In the genomic region with DNA sequence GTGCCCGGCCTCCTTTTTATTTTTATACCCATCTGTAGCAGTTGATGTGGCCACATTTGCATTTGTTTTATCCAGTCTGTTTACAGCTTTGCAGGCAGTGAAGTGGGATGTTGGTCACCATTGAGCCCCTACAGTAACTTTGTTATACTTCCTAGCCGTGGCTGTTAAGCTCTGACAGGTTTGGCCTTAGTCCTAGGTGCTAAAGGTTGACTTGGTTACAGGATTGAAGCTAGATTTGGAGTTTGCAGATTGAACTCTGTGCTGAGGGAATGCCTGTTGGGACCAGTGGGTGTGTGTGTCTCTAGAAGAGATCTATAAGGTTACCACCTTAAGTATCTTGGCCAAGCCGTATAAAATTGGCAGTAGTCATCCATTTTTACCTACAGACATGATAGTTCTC, we compare ENCODE assay signal across 23 cellular contexts.
DNase-seq lines count a peak whose midpoint lies in the region; ATAC-seq and TF ChIP-seq lines count a peak whose summit lies in the region.
"Had no signal": no experiment of that assay in that cellular context is flagged by ENCODE, and none has a peak within 500 bp of the region (broad histone marks: within the 10 kb centered on the region; RNA-seq: fewer than 3 reads in every experiment).

No MANE protein-coding gene starts in this region.

- peaks cover 96% of the 10 kb centered on the region for H3K36me3 Mint-ChIP-seq in CD4-positive, alpha-beta T cell (ENCODE audit: low read depth)
- peaks cover 100% of the 10 kb centered on the region for H3K36me3 Mint-ChIP-seq in activated T-helper 17 cell treated with anti-CD3 and anti-CD28 coated beads, Interleukin-2, amount 50 U/mL, for 72 hours (ENCODE audit: low read depth)
- H3K36me3 Mint-ChIP-seq in naive thymus-derived CD4-positive, alpha-beta T cell: peaks cover 12 to 51% (median 37%) of the 10 kb centered on the region in 5 donors
- H3K36me3 Mint-ChIP-seq in neural progenitor cell: peaks cover 47% of the 10 kb centered on the region
- H3K36me3 Mint-ChIP-seq in H9 (ENCODE audit: insufficient read depth in 1 of 3, low read depth in 3 of 3): peaks cover 13 to 75% (median 68%) of the 10 kb centered on the region in 3 experiments

- no peak overlapping the region for H3K18ac ChIP-seq in H9 (ENCODE audit: insufficient read length, low read depth, low read length)

- H3K4ac ChIP-seq in H9 (ENCODE audit: low read depth, low read length): no peak overlapping the region

- H2BK5ac ChIP-seq in H9 (ENCODE audit: insufficient read length, low read length): no peak overlapping the region

- no peak for DNase-seq in CD4-positive, alpha-beta T cell
- no peak for DNase-seq in naive thymus-derived CD4-positive, alpha-beta T cell
- DNase-seq in neural progenitor cell (ENCODE audit: low spot score) (no peak), putamen (ENCODE audit: low spot score) (no peak), H9 (no peak), SHP77 treated with DMSO at 0.1 percent for 48 hours (lab: John Stamatoyannopoulos, UW) (no peak)
- DNase-seq: aorta; BE2C; COR-L47; DMS53; left lung; NCI-H1436; NCI-H446 treated with DMSO at 0.1 percent for 48 hours; NCI-H774; Peyer's patch; psoas muscle; SHP77; stimulated activated CD4-positive, alpha-beta T cell treated with anti-CD3 and anti-CD28 coated beads, Interleukin-4, amount 100 ng/mL, for 4 hours; upper lobe of left lung had no signal

- no peaks in the 10 kb centered on the region for H3K9me3 ChIP-seq in BLaER1 treated with 17β-estradiol and CSF1 and Interleukin-3, amounts not matched to agents 10 nM and 100 nM (replicated peaks in 1 of 11)
- no peaks in the 10 kb centered on the region for H3K9me3 ChIP-seq in CD4-positive, alpha-beta T cell (ENCODE audit: control insufficient read depth, low read length)
- no peaks in the 10 kb centered on the region for H3K9me3 ChIP-seq in naive thymus-derived CD4-positive, alpha-beta T cell (ENCODE audit: control insufficient read depth in 2 of 3, low read length in 3 of 3)
- H3K9me3 ChIP-seq in neural progenitor cell (ENCODE audit: low read depth) (no peaks in the 10 kb centered on the region), H9 (ENCODE audit: control insufficient read depth, low read depth, low read length) (no peaks in the 10 kb centered on the region)
- H3K9me3 ChIP-seq: BE2C, left lung, Peyer's patch, psoas muscle, upper lobe of left lung had no signal

- H3K79me2 ChIP-seq in neural progenitor cell (ENCODE audit: low read depth) (peaks cover 68% of the 10 kb centered on the region), H9 (ENCODE audit: insufficient read depth, low read length) (no peaks in the 10 kb centered on the region)

- H3K36me3 ChIP-seq in BLaER1 treated with 17β-estradiol and CSF1 and Interleukin-3, amounts not matched to agents 10 nM and 100 nM: peaks cover 79 to 99% (median 89%) of the 10 kb centered on the region in 11 experiments
- peaks cover 12 to 43% (median 25%) of the 10 kb centered on the region in 3 experiments for H3K36me3 ChIP-seq in naive thymus-derived CD4-positive, alpha-beta T cell (ENCODE audit: control insufficient read depth in 2 of 3, insufficient read depth in 3 of 3, low read length in 3 of 3)
- H3K36me3 ChIP-seq in neural progenitor cell: no peaks in the 10 kb centered on the region

- no peaks in the 10 kb centered on the region for H3K27me3 Mint-ChIP-seq in CD4-positive, alpha-beta T cell
- H3K27me3 Mint-ChIP-seq in activated T-helper 17 cell treated with anti-CD3 and anti-CD28 coated beads, Interleukin-2, amount 50 U/mL, for 72 hours: no peaks in the 10 kb centered on the region
- no peaks in the 10 kb centered on the region for H3K27me3 Mint-ChIP-seq in naive thymus-derived CD4-positive, alpha-beta T cell
- no peaks in the 10 kb centered on the region for H3K27me3 Mint-ChIP-seq in neural progenitor cell (ENCODE audit: insufficient read depth, low read depth)
- no peaks in the 10 kb centered on the region for H3K27me3 Mint-ChIP-seq in H9 (ENCODE audit: low read depth)

- no peak for TF ChIP-seq CTCF in CD4-positive, alpha-beta T cell (IDR thresholded peaks at IDR 0.05)
- TF ChIP-seq CTCF in neural progenitor cell (IDR thresholded peaks at IDR 0.05) (no peak), H9 (conservative IDR thresholded peaks at IDR 0.05) (no peak)

- no peak overlapping the region for H3T11ph ChIP-seq in H9 (ENCODE audit: low read length)

- no peak overlapping the region for H2BK20ac ChIP-seq in H9 (ENCODE audit: low read depth, low read length, poor library complexity, severe bottlenecking)

- no peak overlapping the region for H2AFZ ChIP-seq in neural progenitor cell (replicated peaks)
- H2AFZ ChIP-seq in H9 (ENCODE audit: low read length): no peak overlapping the region

- no peak overlapping the region for H2BK120ac ChIP-seq in H9 (ENCODE audit: low read depth, low read length, poor library complexity, severe bottlenecking)

- no peak overlapping the region for H3K14ac ChIP-seq in H9 (ENCODE audit: insufficient read depth, low read length)

- H2BK12ac ChIP-seq in H9 (ENCODE audit: insufficient read length, low read depth, low read length): no peak overlapping the region

- no peaks in the 10 kb centered on the region for H3K23me2 ChIP-seq in H9 (ENCODE audit: insufficient read length, low read depth, low read length, poor library complexity, severe bottlenecking)

- intact Hi-C loops in CD4-positive, alpha-beta T cell (cut with DNase I, micrococcal nuclease): no loop called here
- intact Hi-C loops in naive thymus-derived CD4-positive, alpha-beta T cell (cut with micrococcal nuclease): loop anchor here (2.0 to 5.0 kb wide), 2 partner anchors 13 to 89 kb away; partner anchors contain the start of gene PPP6R3 (in 1 of the 2)

- H2BK15ac ChIP-seq in H9 (ENCODE audit: low read depth, low read length): no peak overlapping the region

- no peak overlapping the region for H3K23ac ChIP-seq in H9 (ENCODE audit: insufficient read length, low read depth, low read length)

- no CpG with 5 or more reads among the region's 3 CpGs for whole genome bisulfite sequencing in H9 (ENCODE audit: extremely low coverage, insufficient read length, low lambda C conversion rate)

- CTCF ChIA-PET in CD4-positive, alpha-beta T cell (lab: Charles Lee): no interaction called here
- CTCF ChIA-PET in naive thymus-derived CD4-positive, alpha-beta T cell (lab: Charles Lee): interaction anchor here (1.6 kb wide), 1 partner anchor 291 kb away, joined by 3 read pairs; no protein-coding TSS in a partner anchor

- H3K79me1 ChIP-seq in H9 (ENCODE audit: insufficient read depth, low read depth, low read length, poor library complexity, severe bottlenecking): peaks cover 10% of the 10 kb centered on the region

- H3K9me3 Mint-ChIP-seq in CD4-positive, alpha-beta T cell: no peaks in the 10 kb centered on the region
- no peaks in the 10 kb centered on the region for H3K9me3 Mint-ChIP-seq in activated T-helper 17 cell treated with anti-CD3 and anti-CD28 coated beads, Interleukin-2, amount 50 U/mL, for 72 hours
- H3K9me3 Mint-ChIP-seq in naive thymus-derived CD4-positive, alpha-beta T cell: no peaks in the 10 kb centered on the region
- H3K9me3 Mint-ChIP-seq in neural progenitor cell: no peaks in the 10 kb centered on the region
- no peaks in the 10 kb centered on the region; a peak in 1 of 5 replicates for H3K9me3 Mint-ChIP-seq in H9
- H3K9me3 Mint-ChIP-seq: activated naive CD4-positive, alpha-beta T cell treated with anti-CD3 and anti-CD28 coated beads, Interleukin-2, amount 50 U/mL, for 72 hours; T-helper 2 cell treated with Interferon-gamma antibody and Interleukin-4, amounts not matched to agents 5 μg/mL and 100 μg/mL, for 36 hours had no signal

- POLR2A ChIA-PET in CD4-positive, alpha-beta T cell (lab: Charles Lee): no interaction called here
- POLR2A ChIA-PET in naive thymus-derived CD4-positive, alpha-beta T cell (lab: Charles Lee): interaction anchor here (0.5 kb wide), 1 partner anchor 81 kb away, joined by 3 read pairs; no protein-coding TSS in a partner anchor

- peaks cover 0 to 59% (median 0%) of the 10 kb centered on the region in 11 experiments; a peak in 4 of 22 replicates for H4K20me1 ChIP-seq in BLaER1 treated with 17β-estradiol and CSF1 and Interleukin-3, amounts not matched to agents 10 nM and 100 nM
- H4K20me1 ChIP-seq in neural progenitor cell (ENCODE audit: low read depth) (peaks cover 72% of the 10 kb centered on the region), H9 (ENCODE audit: control insufficient read depth, insufficient read depth, insufficient read length) (peaks cover 2% of the 10 kb centered on the region)

- H4K5ac ChIP-seq in H9 (ENCODE audit: insufficient read length, low read depth, low read length): no peak overlapping the region

- H3K4me2 ChIP-seq in BLaER1 treated with 17β-estradiol and CSF1 and Interleukin-3, amounts not matched to agents 10 nM and 100 nM: peak overlapping the region in 10 of 11 experiments; percentile 67 to 93 (median 87); a peak in 18 of 22 replicates
- H3K4me2 ChIP-seq in neural progenitor cell (no peak overlapping the region), H9 (ENCODE audit: insufficient read depth, insufficient read length, low read length) (no peak overlapping the region)

- H3K4me1 ChIP-seq in BLaER1 treated with 17β-estradiol and CSF1 and Interleukin-3, amounts not matched to agents 10 nM and 100 nM: peaks cover 34 to 79% (median 67%) of the 10 kb centered on the region in 10 experiments
- H3K4me1 ChIP-seq in naive thymus-derived CD4-positive, alpha-beta T cell (ENCODE audit: control insufficient read depth in 2 of 2, insufficient read depth in 2 of 2, low read length in 2 of 2): peaks cover 11 to 22% of the 10 kb centered on the region in 2 donors
- H3K4me1 ChIP-seq in neural progenitor cell (no peaks in the 10 kb centered on the region), H9 (ENCODE audit: insufficient read depth, low read length) (no peaks in the 10 kb centered on the region)
- H3K4me1 ChIP-seq: BE2C had no signal

- H3K56ac ChIP-seq in H9 (ENCODE audit: insufficient read length, low read depth, low read length): no peak overlapping the region

- no peak overlapping the region for H4K91ac ChIP-seq in H9 (ENCODE audit: insufficient read length, low read depth, low read length)

- peaks cover 73% of the 10 kb centered on the region for H3K4me1 Mint-ChIP-seq in CD4-positive, alpha-beta T cell (ENCODE audit: low read depth)
- peaks cover 45% of the 10 kb centered on the region for H3K4me1 Mint-ChIP-seq in activated T-helper 17 cell treated with anti-CD3 and anti-CD28 coated beads, Interleukin-2, amount 50 U/mL, for 72 hours
- peaks cover 45 to 86% (median 65%) of the 10 kb centered on the region in 7 donors for H3K4me1 Mint-ChIP-seq in naive thymus-derived CD4-positive, alpha-beta T cell
- no peaks in the 10 kb centered on the region for H3K4me1 Mint-ChIP-seq in neural progenitor cell
- peaks cover 11 to 19% of the 10 kb centered on the region in 2 experiments for H3K4me1 Mint-ChIP-seq in H9

- ATAC-seq in CD4-positive, alpha-beta T cell (ENCODE audit: poor library complexity): no peak
- ATAC-seq in activated T-helper 17 cell treated with anti-CD3 and anti-CD28 coated beads, Interleukin-2, amount 50 U/mL, for 72 hours (replicated peaks): no peak
- ATAC-seq in naive thymus-derived CD4-positive, alpha-beta T cell: no peak
- ATAC-seq: activated naive CD4-positive, alpha-beta T cell treated with anti-CD3 and anti-CD28 coated beads, Interleukin-2, amount 50 U/mL, for 72 hours had no signal

- H3K9ac ChIP-seq in BLaER1 treated with 17β-estradiol and CSF1 and Interleukin-3, amounts not matched to agents 10 nM and 100 nM: peak overlapping the region in 10 of 11 experiments; percentile 79 to 87 (median 83); a peak in 16 of 22 replicates
- no peak overlapping the region for H3K9ac ChIP-seq in neural progenitor cell
- H3K9ac ChIP-seq in H9 (ENCODE audit: extremely low read depth, insufficient read length, low read length): no peak overlapping the region

- peak overlapping the region; percentile 48 for H3K27ac Mint-ChIP-seq in CD4-positive, alpha-beta T cell
- peak overlapping the region; percentile 34 for H3K27ac Mint-ChIP-seq in activated T-helper 17 cell treated with anti-CD3 and anti-CD28 coated beads, Interleukin-2, amount 50 U/mL, for 72 hours
- H3K27ac Mint-ChIP-seq in naive thymus-derived CD4-positive, alpha-beta T cell: peak overlapping the region in 6 of 9 donors; percentile 22 to 79 (median 46)
- H3K27ac Mint-ChIP-seq in neural progenitor cell: no peak overlapping the region
- H3K27ac Mint-ChIP-seq in H9: peak overlapping the region in 1 of 3 experiments; percentile 74; a peak in 2 of 7 replicates
- H3K27ac Mint-ChIP-seq: T-helper 2 cell treated with Interferon-gamma antibody and Interleukin-4, amounts not matched to agents 5 μg/mL and 100 μg/mL, for 36 hours had no signal

- peak overlapping the region in 2 of 10 experiments; percentile 9 to 54; a peak in 1 of 20 replicates for H3K4me3 ChIP-seq in BLaER1 treated with 17β-estradiol and CSF1 and Interleukin-3, amounts not matched to agents 10 nM and 100 nM
- no peak overlapping the region for H3K4me3 ChIP-seq in naive thymus-derived CD4-positive, alpha-beta T cell (ENCODE audit: low read length)
- H3K4me3 ChIP-seq in neural progenitor cell: no peak overlapping the region
- H3K4me3 ChIP-seq: left lung, Peyer's patch, psoas muscle, upper lobe of left lung had no signal

- H4K8ac ChIP-seq in H9 (replicated peaks; ENCODE audit: insufficient read length, low read depth, low read length): no peak overlapping the region

- no peak overlapping the region for H3K4me3 Mint-ChIP-seq in CD4-positive, alpha-beta T cell
- no peak overlapping the region for H3K4me3 Mint-ChIP-seq in activated T-helper 17 cell treated with anti-CD3 and anti-CD28 coated beads, Interleukin-2, amount 50 U/mL, for 72 hours
- no peak overlapping the region for H3K4me3 Mint-ChIP-seq in naive thymus-derived CD4-positive, alpha-beta T cell
- H3K4me3 Mint-ChIP-seq in neural progenitor cell: no peak overlapping the region
- no peak overlapping the region for H3K4me3 Mint-ChIP-seq in H9
- H3K4me3 Mint-ChIP-seq: T-helper 2 cell treated with Interferon-gamma antibody and Interleukin-4, amounts not matched to agents 5 μg/mL and 100 μg/mL, for 36 hours had no signal

- H3K27me3 ChIP-seq in BLaER1 treated with 17β-estradiol and CSF1 and Interleukin-3, amounts not matched to agents 10 nM and 100 nM: no peaks in the 10 kb centered on the region
- H3K27me3 ChIP-seq in CD4-positive, alpha-beta T cell (ENCODE audit: control insufficient read depth, insufficient read depth, low read length): no peaks in the 10 kb centered on the region
- H3K27me3 ChIP-seq in naive thymus-derived CD4-positive, alpha-beta T cell (ENCODE audit: control insufficient read depth in 2 of 2, insufficient read depth in 2 of 2, low read length in 2 of 2): no peaks in the 10 kb centered on the region
- H3K27me3 ChIP-seq in neural progenitor cell (no peaks in the 10 kb centered on the region), H9 (ENCODE audit: insufficient read depth, low read length) (no peaks in the 10 kb centered on the region)
- H3K27me3 ChIP-seq: BE2C, left lung, Peyer's patch, upper lobe of left lung had no signal

- H3F3A ChIP-seq in neural progenitor cell (ENCODE audit: low read depth): no peaks in the 10 kb centered on the region

- peak overlapping the region; percentile 85 to 98 (median 94) for H3K27ac ChIP-seq in BLaER1 treated with 17β-estradiol and CSF1 and Interleukin-3, amounts not matched to agents 10 nM and 100 nM
- H3K27ac ChIP-seq in CD4-positive, alpha-beta T cell (ENCODE audit: low read depth, low read length): no peak overlapping the region
- no peak overlapping the region for H3K27ac ChIP-seq in naive thymus-derived CD4-positive, alpha-beta T cell (ENCODE audit: low read depth, low read length)
- no peak overlapping the region for H3K27ac ChIP-seq in neural progenitor cell
- H3K27ac ChIP-seq in H9 (ENCODE audit: insufficient read length, low read depth, low read length): no peak overlapping the region
- H3K27ac ChIP-seq: Peyer's patch had no signal

- H2AK5ac ChIP-seq in H9 (ENCODE audit: insufficient read length, low read length): no peak overlapping the region

Comparison
In these comparisons a context has a peak if more than half of its experiments do, and no peak if none do; other contexts are left out.
1. H3K27ac ChIP-seq: peak in BLaER1 treated with 17β-estradiol and CSF1 and Interleukin-3, amounts not matched to agents 10 nM and 100 nM (11 of 11); none in CD4-positive, alpha-beta T cell (single experiment), naive thymus-derived CD4-positive, alpha-beta T cell (single experiment), neural progenitor cell (single experiment) and H9 (single experiment).
2. H3K4me2 ChIP-seq: peak in BLaER1 treated with 17β-estradiol and CSF1 and Interleukin-3, amounts not matched to agents 10 nM and 100 nM (10 of 11); none in neural progenitor cell (single experiment) and H9 (single experiment).
3. H3K9ac ChIP-seq: peak in BLaER1 treated with 17β-estradiol and CSF1 and Interleukin-3, amounts not matched to agents 10 nM and 100 nM (10 of 11); none in neural progenitor cell (single experiment) and H9 (single experiment).
4. intact Hi-C loops: an anchor here in naive thymus-derived CD4-positive, alpha-beta T cell (2.0 to 5.0 kb wide); none called in CD4-positive, alpha-beta T cell.